Comparison of ENCODE assay signal across 1 cellular context in genomic region chr4:154313004-154313587, GRCh38.
A peak's percentile ranks its signal among the peaks of the same experiment; 100 is the strongest.
TF ChIP-seq lines count a peak whose summit lies in the region.

No MANE protein-coding gene starts in this region.

TF ChIP-seq in H1, 55 proteins besides CTCF, POLR2A, EP300 and RAD21 (continued from another document):
- peak; percentile 27 for TF ChIP-seq CHD7 (IDR thresholded peaks at IDR 0.05; ENCODE audit: insufficient replicate concordance, low read length)
TF ChIP-seq in H1: peak in this region for 3.
